21 cellular contexts compared by ENCODE assay signal in the genomic region with DNA sequence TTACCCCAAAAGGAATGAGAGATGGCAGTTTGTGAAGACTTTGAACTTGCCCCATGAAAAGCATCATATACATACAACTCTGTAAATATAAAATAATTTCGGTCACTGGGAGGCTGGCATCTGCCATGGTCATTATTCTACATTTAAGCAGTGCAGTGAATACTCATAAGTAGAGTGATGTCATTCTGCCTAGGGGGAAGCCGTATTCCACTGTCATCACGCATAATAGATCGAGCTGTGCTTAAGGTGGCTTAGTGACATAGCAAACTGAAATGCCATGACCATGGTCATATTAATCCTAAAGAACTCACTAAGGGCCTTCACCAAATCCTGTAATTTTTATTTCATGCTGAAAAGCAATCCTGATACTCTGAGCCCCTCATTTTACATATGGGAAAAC.
"Had no signal": no experiment of that assay in that cellular context is flagged by ENCODE, and none has a peak within 500 bp of the region (broad histone marks: within the 10 kb centered on the region; RNA-seq: fewer than 3 reads in every experiment).

No MANE protein-coding gene starts in this region.

- H3K27ac Mint-ChIP-seq: activated CD4-positive, alpha-beta memory T cell treated with anti-CD3 and anti-CD28 coated beads for 36 hours; activated CD8-positive, alpha-beta memory T cell treated with anti-CD3 and anti-CD28 coated beads, Interleukin-2, amount 10 ng/mL, durations not matched to agents 7 days and 5 days; activated naive CD8-positive, alpha-beta T cell treated with anti-CD3 and anti-CD28 coated beads, Interleukin-2, amount 10 ng/mL, durations not matched to agents 7 days and 5 days; memory B cell; T-cell; T-helper 2 cell treated with Interferon-gamma antibody and Interleukin-4, amounts not matched to agents 5 μg/mL and 100 μg/mL, for 36 hours; type B pancreatic cell had no signal

- H3K27me3 ChIP-seq: gastroesophageal sphincter, heart left ventricle, testis had no signal

- H3K4me3 Mint-ChIP-seq: activated CD4-positive, alpha-beta memory T cell treated with anti-CD3 and anti-CD28 coated beads for 36 hours; activated CD8-positive, alpha-beta memory T cell treated with anti-CD3 and anti-CD28 coated beads, Interleukin-2, amount 10 ng/mL, durations not matched to agents 7 days and 5 days; activated naive CD8-positive, alpha-beta T cell treated with anti-CD3 and anti-CD28 coated beads, Interleukin-2, amount 10 ng/mL, durations not matched to agents 7 days and 5 days; memory B cell; T-cell; T-helper 2 cell treated with Interferon-gamma antibody and Interleukin-4, amounts not matched to agents 5 μg/mL and 100 μg/mL, for 36 hours; type B pancreatic cell had no signal

- H3K9ac ChIP-seq: parathyroid adenoma had no signal

- H2AFZ ChIP-seq: parathyroid adenoma had no signal

- FAIRE-seq: islet of Langerhans had no signal

- ATAC-seq: activated CD8-positive, alpha-beta memory T cell treated with anti-CD3 and anti-CD28 coated beads, Interleukin-2, amount 10 ng/mL, durations not matched to agents 7 days and 5 days; gastroesophageal sphincter; heart left ventricle; mucosa of descending colon; right cardiac atrium; T-cell had no signal

- H3K79me2 ChIP-seq: parathyroid adenoma had no signal

- H3K27ac ChIP-seq: coronary artery, gastroesophageal sphincter, heart left ventricle, parathyroid adenoma, testis had no signal

- H3K9me3 Mint-ChIP-seq: memory B cell; T-cell; T-helper 2 cell treated with Interferon-gamma antibody and Interleukin-4, amounts not matched to agents 5 μg/mL and 100 μg/mL, for 36 hours; type B pancreatic cell had no signal

- H3K36me3 Mint-ChIP-seq: activated CD4-positive, alpha-beta memory T cell treated with anti-CD3 and anti-CD28 coated beads for 36 hours; activated naive CD8-positive, alpha-beta T cell treated with anti-CD3 and anti-CD28 coated beads, Interleukin-2, amount 10 ng/mL, durations not matched to agents 7 days and 5 days; memory B cell; T-cell; type B pancreatic cell had no signal

- H3K27me3 Mint-ChIP-seq: type B pancreatic cell had no signal

- H3K4me1 Mint-ChIP-seq: T-cell had no signal

- H3K9me3 ChIP-seq: gastroesophageal sphincter, heart left ventricle, mucosa of descending colon, testis had no signal

- H3K4me3 ChIP-seq: coronary artery, gastroesophageal sphincter, heart left ventricle, mucosa of descending colon, testis had no signal

- DNase-seq: activated CD4-positive, alpha-beta memory T cell treated with anti-CD3 and anti-CD28 coated beads for 36 hours; activated CD8-positive, alpha-beta memory T cell treated with anti-CD3 and anti-CD28 coated beads, Interleukin-2, amount 10 ng/mL, durations not matched to agents 7 days and 5 days; activated naive CD4-positive, alpha-beta T cell treated with Interleukin-2 at 50 U/mL for 16 hours; activated naive CD8-positive, alpha-beta T cell treated with anti-CD3 and anti-CD28 coated beads, Interleukin-2, amount 10 ng/mL, durations not matched to agents 7 days and 5 days; activated T-cell treated with anti-CD3 and anti-CD28 coated beads for 4 hours; cerebellar nuclear complex; heart left ventricle; mucosa of descending colon; nucleus accumbens; right cardiac atrium; stimulated activated CD4-positive, alpha-beta T cell treated with anti-CD3 and anti-CD28 coated beads, Interleukin-12 subunit alpha, Interleukin-12 subunit beta, amount 100 ng/mL, for 4 hours; stimulated activated CD4-positive, alpha-beta T cell treated with anti-CD3 and anti-CD28 coated beads, Interleukin-4, amount 100 ng/mL, for 4 hours; T-cell; testis had no signal

- H3K4me1 ChIP-seq: gastroesophageal sphincter, heart left ventricle, parathyroid adenoma, testis had no signal

- H3K36me3 ChIP-seq: gastroesophageal sphincter, heart left ventricle had no signal
